ENCODE assay signal across 8 cellular contexts in the genomic region with DNA sequence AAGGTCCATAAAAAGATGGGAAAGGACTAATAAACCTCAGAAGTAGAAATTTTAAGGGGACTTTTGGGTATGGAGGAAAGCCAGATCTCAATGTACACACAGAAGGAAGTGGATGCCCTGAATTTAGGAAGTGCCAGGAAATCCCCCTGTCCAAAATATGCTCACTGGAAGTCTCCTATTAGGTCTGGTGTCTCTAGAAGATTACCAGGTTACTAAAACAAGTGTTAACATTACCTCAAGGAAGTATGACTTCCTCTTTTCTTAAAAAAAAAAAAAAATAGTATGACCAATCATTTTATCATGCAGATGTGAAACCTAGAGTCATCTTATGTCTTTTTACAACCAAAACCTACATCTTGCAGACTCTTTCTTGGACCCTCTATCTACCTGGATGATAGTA. TPM values are rescaled to one million over a fixed set of nuclear protein-coding genes. Genes with fewer than 3 reads are reported as not detected.
DNase-seq lines count a peak whose midpoint lies in the region; ATAC-seq and TF ChIP-seq lines count a peak whose summit lies in the region.
"Had no signal": no experiment of that assay in that cellular context is flagged by ENCODE, and none has a peak within 500 bp of the region (broad histone marks: within the 10 kb centered on the region; RNA-seq: fewer than 3 reads in every experiment).

No MANE protein-coding gene starts in this region.

- no peaks in the 10 kb centered on the region for H3K9me3 Mint-ChIP-seq in immature natural killer cell
- no peaks in the 10 kb centered on the region for H3K9me3 Mint-ChIP-seq in neural progenitor cell

- H4K20me1 ChIP-seq in Karpas-422 (ENCODE audit: insufficient read depth, low read depth, low read length), result no peaks in the 10 kb centered on the region
- H4K20me1 ChIP-seq in neural progenitor cell (ENCODE audit: low read depth), result no peaks in the 10 kb centered on the region

- H3K9me3 ChIP-seq in Karpas-422 (ENCODE audit: low read length) (no peaks in the 10 kb centered on the region), neural progenitor cell (ENCODE audit: low read depth) (no peaks in the 10 kb centered on the region), adrenal gland (replicated peaks in 1 of 3) (no peaks in the 10 kb centered on the region)

- H3K4me2 ChIP-seq in Karpas-422 (ENCODE audit: low read depth, low read length, poor library complexity, severe bottlenecking) (no peak overlapping the region), neural progenitor cell (no peak overlapping the region)

- H3K27ac Mint-ChIP-seq in immature natural killer cell (peak overlapping the region; percentile 9 to 85 (median 52)), neural progenitor cell (no peak overlapping the region)

- H3K4me3 ChIP-seq in Karpas-422 (ENCODE audit: low read length) (no peak overlapping the region), neural progenitor cell (no peak overlapping the region), adrenal gland (no peak overlapping the region)

- intact Hi-C loops in adrenal gland (cut with DNase I), result no loop called here

- H3K79me2 ChIP-seq in Karpas-422 (ENCODE audit: low read length) (no peaks in the 10 kb centered on the region), neural progenitor cell (ENCODE audit: low read depth) (no peaks in the 10 kb centered on the region)

- TF ChIP-seq CTCF in neural progenitor cell (IDR thresholded peaks at IDR 0.05), result no peak
- TF ChIP-seq CTCF in adrenal gland (IDR thresholded peaks at IDR 0.05), result no peak

- H3K4me3 Mint-ChIP-seq in immature natural killer cell (peak overlapping the region; percentile 1 to 59 (median 17)), neural progenitor cell (no peak overlapping the region)

- peak; percentile 40 for ATAC-seq in GM21737 (IDR thresholded peaks at IDR 0.05; ENCODE audit: unreplicated experiment)
- ATAC-seq: right cardiac atrium had no signal

- H3K36me3 Mint-ChIP-seq in immature natural killer cell (peaks cover 28 to 34% (median 33%) of the 10 kb centered on the region in 3 donors), neural progenitor cell (peaks cover 23% of the 10 kb centered on the region)

- H3K4me1 Mint-ChIP-seq in immature natural killer cell (peaks cover 44 to 65% of the 10 kb centered on the region in 2 donors), neural progenitor cell (no peaks in the 10 kb centered on the region)

- H3K27me3 Mint-ChIP-seq in immature natural killer cell (ENCODE audit: low read depth in 3 of 3), result peaks cover 0 to 3% (median 0%) of the 10 kb centered on the region in 3 donors
- peaks cover 2% of the 10 kb centered on the region for H3K27me3 Mint-ChIP-seq in neural progenitor cell (ENCODE audit: insufficient read depth, low read depth)

- TF ChIP-seq POLR2A in GM18526 (IDR thresholded peaks at IDR 0.05; ENCODE audit: extremely low read depth, insufficient read length) (peak; percentile 16), adrenal gland (IDR thresholded peaks at IDR 0.05) (no peak)

- H2AFZ ChIP-seq in Karpas-422 (ENCODE audit: low read length) (no peak overlapping the region), neural progenitor cell (replicated peaks) (no peak overlapping the region)

- DNase-seq in Karpas-422, result peak; percentile 66
- peak in 2 of 3 donors; percentile 10 to 20 for DNase-seq in immature natural killer cell
- no peak for DNase-seq in neural progenitor cell (ENCODE audit: low spot score)
- DNase-seq in occipital lobe (lab: John Stamatoyannopoulos, UW), result no peak
- no peak for DNase-seq in adrenal gland
- DNase-seq: right cardiac atrium had no signal

- H3K9me2 ChIP-seq in Karpas-422 (replicated peaks; ENCODE audit: insufficient read depth, low read length), result no peaks in the 10 kb centered on the region

- H3F3A ChIP-seq in neural progenitor cell (ENCODE audit: low read depth), result no peaks in the 10 kb centered on the region

- H3K27me3 ChIP-seq in Karpas-422 (ENCODE audit: low read length) (no peaks in the 10 kb centered on the region), neural progenitor cell (no peaks in the 10 kb centered on the region), adrenal gland (no peaks in the 10 kb centered on the region)

- H3K36me3 ChIP-seq in Karpas-422 (ENCODE audit: insufficient read depth, low read length) (no peaks in the 10 kb centered on the region), neural progenitor cell (no peaks in the 10 kb centered on the region), adrenal gland (replicated peaks in 1 of 2) (peaks cover 0 to 11% of the 10 kb centered on the region in 2 donors)

- peaks cover 12% of the 10 kb centered on the region for H3K4me1 ChIP-seq in Karpas-422 (ENCODE audit: low read length)
- H3K4me1 ChIP-seq in neural progenitor cell, result no peaks in the 10 kb centered on the region
- H3K4me1 ChIP-seq in adrenal gland (replicated peaks in 1 of 2), result peaks cover 0 to 13% of the 10 kb centered on the region in 2 donors

- H3K27ac ChIP-seq in Karpas-422 (ENCODE audit: low read length), result no peak overlapping the region
- H3K27ac ChIP-seq in neural progenitor cell, result no peak overlapping the region
- H3K27ac ChIP-seq in adrenal gland, result no peak overlapping the region

- no peak overlapping the region for H3K9ac ChIP-seq in Karpas-422 (ENCODE audit: low read length)
- H3K9ac ChIP-seq in neural progenitor cell, result no peak overlapping the region

RNA-seq across cellular contexts. Expression of gene CD58, which starts 30.7 kb away (rescaled TPM):
- total RNA-seq in Karpas-422 (2014; rRNA removed; shearing (Covaris generic); ENCODE audit: low replicate concordance), result 1.2 and 2.3 TPM in 2 replicates
- 100 to 1,000 TPM in 1 of 3 donors, 10 to 100 TPM in 2; 68.6 to 112 (median 69.9) TPM for polyA plus RNA-seq in immature natural killer cell
- total RNA-seq in neural progenitor cell (ENCODE audit: low replicate concordance), result 4.2 and 14.6 TPM in 2 replicates
- 7.3 TPM for total RNA-seq in occipital lobe
- 10 to 100 TPM in 6 of 8 donors, 1 to 10 TPM in 2; 9.5 to 41.1 (median 12.5) TPM for total RNA-seq in adrenal gland
- 10 to 100 TPM in 1 of 3 donors, 1 to 10 TPM in 2; 6.3 to 43.6 (median 9.8) TPM for polyA plus RNA-seq in adrenal gland

Comparison
In these comparisons a context has a peak if more than half of its experiments do, and no peak if none do; other contexts are left out.
1. DNase-seq: peak in Karpas-422 (single experiment) and immature natural killer cell (2 of 3); none in neural progenitor cell (single experiment), occipital lobe (single experiment) and adrenal gland (0 of 7).